20 cellular contexts compared by ENCODE assay signal in the genomic region with DNA sequence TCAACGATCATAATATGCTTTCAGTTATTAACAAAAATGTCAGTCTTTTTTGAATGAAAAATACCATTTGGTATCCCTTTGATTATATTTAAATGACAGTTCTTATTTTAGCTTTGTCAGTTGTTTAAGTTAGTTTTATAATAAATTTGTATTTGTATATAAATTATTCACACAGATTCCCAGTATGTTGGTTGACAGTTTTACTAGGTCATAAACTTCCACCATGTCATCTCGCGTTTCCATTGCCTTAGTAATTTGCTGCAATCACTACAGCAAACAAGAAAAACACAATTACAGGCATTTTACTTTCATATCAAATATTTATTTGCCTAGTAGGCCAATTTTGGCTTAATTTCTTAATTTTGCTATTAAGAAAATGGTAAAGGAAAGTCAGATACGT.
"Had no signal": no experiment of that assay in that cellular context is flagged by ENCODE, and none has a peak within 500 bp of the region (broad histone marks: within the 10 kb centered on the region; RNA-seq: fewer than 3 reads in every experiment).

No MANE protein-coding gene starts in this region.

- DNase-seq: effector memory CD8-positive, alpha-beta T cell; immature natural killer cell; left cardiac atrium; left ventricle myocardium superior; mesendoderm; naive B cell; psoas muscle; retina; right lobe of liver; stimulated activated CD4-positive, alpha-beta T cell treated with anti-CD3 and anti-CD28 coated beads, Interleukin-4, amount 100 ng/mL, for 1 hour; tibial artery; upper lobe of right lung had no signal

- H3K4me3 Mint-ChIP-seq: dendritic cell treated with granulocyte-macrophage colony-stimulating factor and Interleukin-4, amounts not matched to agents 40 ng/mL and 50 ng/mL, for 4 days; effector memory CD8-positive, alpha-beta T cell; immature natural killer cell; naive B cell; nephron; stimulated activated memory B cell treated with anti-CD40 and anti-IgM and Interleukin-4, amounts not matched to agents 10 μg/mL and 1 μg/mL and 100 μg/mL, for 72 hours; stimulated activated naive CD8-positive, alpha-beta T cell treated with anti-CD3 and anti-CD28 coated beads, Interleukin-15, Interleukin-2, amounts not matched to agents 100 ng/mL and 50 ng/mL, for 24 hours had no signal

- ATAC-seq: effector memory CD8-positive, alpha-beta T cell; gastroesophageal sphincter; left cardiac atrium; left ventricle myocardium superior; psoas muscle; right lobe of liver; stimulated activated memory B cell treated with anti-CD40 and anti-IgM and Interleukin-4, amounts not matched to agents 10 μg/mL and 1 μg/mL and 100 μg/mL, for 72 hours; upper lobe of right lung had no signal

- H3K4me1 Mint-ChIP-seq: immature natural killer cell; naive B cell; nephron; stimulated activated memory B cell treated with anti-CD40 and anti-IgM and Interleukin-4, amounts not matched to agents 10 μg/mL and 1 μg/mL and 100 μg/mL, for 72 hours had no signal

- H3K36me3 Mint-ChIP-seq: immature natural killer cell; naive B cell; stimulated activated memory B cell treated with anti-CD40 and anti-IgM and Interleukin-4, amounts not matched to agents 10 μg/mL and 1 μg/mL and 100 μg/mL, for 72 hours had no signal

- H3K27ac ChIP-seq: epithelial cell of prostate, esophagus muscularis mucosa, gastroesophageal sphincter, psoas muscle, right lobe of liver, tibial artery, upper lobe of right lung had no signal

- H3K9me3 Mint-ChIP-seq: dendritic cell treated with granulocyte-macrophage colony-stimulating factor and Interleukin-4, amounts not matched to agents 40 ng/mL and 50 ng/mL, for 4 days; effector memory CD8-positive, alpha-beta T cell; immature natural killer cell; nephron; stimulated activated memory B cell treated with anti-CD40 and anti-IgM and Interleukin-4, amounts not matched to agents 10 μg/mL and 1 μg/mL and 100 μg/mL, for 72 hours; stimulated activated naive CD8-positive, alpha-beta T cell treated with anti-CD3 and anti-CD28 coated beads, Interleukin-15, Interleukin-2, amounts not matched to agents 100 ng/mL and 50 ng/mL, for 24 hours had no signal

- H3K27me3 ChIP-seq: esophagus muscularis mucosa, gastroesophageal sphincter, right lobe of liver, tibial artery had no signal

- H3K27me3 Mint-ChIP-seq: dendritic cell treated with granulocyte-macrophage colony-stimulating factor and Interleukin-4, amounts not matched to agents 40 ng/mL and 50 ng/mL, for 4 days; stimulated activated memory B cell treated with anti-CD40 and anti-IgM and Interleukin-4, amounts not matched to agents 10 μg/mL and 1 μg/mL and 100 μg/mL, for 72 hours had no signal

- H3K27ac Mint-ChIP-seq: dendritic cell treated with granulocyte-macrophage colony-stimulating factor and Interleukin-4, amounts not matched to agents 40 ng/mL and 50 ng/mL, for 4 days; effector memory CD8-positive, alpha-beta T cell; immature natural killer cell; naive B cell; nephron; stimulated activated memory B cell treated with anti-CD40 and anti-IgM and Interleukin-4, amounts not matched to agents 10 μg/mL and 1 μg/mL and 100 μg/mL, for 72 hours; stimulated activated naive CD8-positive, alpha-beta T cell treated with anti-CD3 and anti-CD28 coated beads, Interleukin-15, Interleukin-2, amounts not matched to agents 100 ng/mL and 50 ng/mL, for 24 hours had no signal

- H3K36me3 ChIP-seq: esophagus muscularis mucosa, gastroesophageal sphincter, right lobe of liver, tibial artery, upper lobe of right lung had no signal

- H3K9me3 ChIP-seq: esophagus muscularis mucosa, gastroesophageal sphincter, psoas muscle, right lobe of liver, tibial artery, upper lobe of right lung had no signal

- H3K4me3 ChIP-seq: esophagus muscularis mucosa, gastroesophageal sphincter, lung, psoas muscle, right lobe of liver, tibial artery, upper lobe of right lung had no signal

- H3K4me1 ChIP-seq: psoas muscle, right lobe of liver, upper lobe of right lung had no signal
